ENCODE assay signal across 9 cellular contexts in genomic region chr2:240060977-240061591, GRCh38. TPM values are rescaled to one million over a fixed set of nuclear protein-coding genes. Genes with fewer than 3 reads are reported as not detected.
DNase-seq lines count a peak whose midpoint lies in the region; ATAC-seq and TF ChIP-seq lines count a peak whose summit lies in the region.
"Had no signal": no experiment of that assay in that cellular context is flagged by ENCODE, and none has a peak within 500 bp of the region (broad histone marks: within the 10 kb centered on the region; RNA-seq: fewer than 3 reads in every experiment).

No MANE protein-coding gene starts in this region.

- ATAC-seq in activated T-cell treated with anti-CD3 and anti-CD28 coated beads, Interleukin-2, amount 50 U/mL, for 4 hours = peak; percentile 55 to 72
- no peak for ATAC-seq in HG02840 (IDR thresholded peaks at IDR 0.05; ENCODE audit: low FRiP score, unreplicated experiment)

- DNase-seq in GM20000 (ENCODE audit: low spot score) (peak; percentile 54), NCI-H524 (lab: John Stamatoyannopoulos, UW) (peak; percentile 42 to 74), foreskin melanocyte (peak; percentile 48), pons (ENCODE audit: low spot score) (peak; percentile 89), GOT3 (lab: John Stamatoyannopoulos, UW) (no peak)
- DNase-seq in activated T-cell treated with anti-CD3 and anti-CD28 coated beads, Interleukin-2, amount 50 U/mL, for 4 hours = peak; percentile 38
- DNase-seq: right cardiac atrium had no signal

- TF ChIP-seq CTCF in C4-2B (conservative IDR thresholded peaks at IDR 0.05) (peak; percentile 80), GM20000 (IDR thresholded peaks at IDR 0.05; ENCODE audit: extremely low read depth, missing control alignments) (peak; percentile 40)

- no peaks in the 10 kb centered on the region for H3K4me1 Mint-ChIP-seq in activated T-cell treated with anti-CD3 and anti-CD28 coated beads, Interleukin-2, amount 50 U/mL, for 4 hours (ENCODE audit: low read depth)

- no peak overlapping the region for H3K4me3 Mint-ChIP-seq in activated T-cell treated with anti-CD3 and anti-CD28 coated beads, Interleukin-2, amount 50 U/mL, for 4 hours

- H3K27ac ChIP-seq in C4-2B = no peak overlapping the region

- no peaks in the 10 kb centered on the region for H3K9me3 Mint-ChIP-seq in activated T-cell treated with anti-CD3 and anti-CD28 coated beads, Interleukin-2, amount 50 U/mL, for 4 hours

- H3K36me3 Mint-ChIP-seq in activated T-cell treated with anti-CD3 and anti-CD28 coated beads, Interleukin-2, amount 50 U/mL, for 4 hours (ENCODE audit: insufficient read depth) = no peaks in the 10 kb centered on the region

- peaks cover 25% of the 10 kb centered on the region for H3K27me3 Mint-ChIP-seq in activated T-cell treated with anti-CD3 and anti-CD28 coated beads, Interleukin-2, amount 50 U/mL, for 4 hours (ENCODE audit: low read depth)

RNA-seq across cellular contexts. Expression of gene OR6B3, which starts 7.8 kb away (rescaled TPM):
- not detected for total RNA-seq in activated T-cell treated with anti-CD3 and anti-CD28 coated beads, Interleukin-2, amount 50 U/mL, for 4 hours
- total RNA-seq: right cardiac atrium had no signal

RNA-seq across cellular contexts. Expression of gene OR6B2, which starts 30.9 kb away (rescaled TPM):
- total RNA-seq in activated T-cell treated with anti-CD3 and anti-CD28 coated beads, Interleukin-2, amount 50 U/mL, for 4 hours = not detected
- total RNA-seq: right cardiac atrium had no signal

RNA-seq across cellular contexts. Expression of gene NDUFA10, which starts 35.9 kb away (rescaled TPM):
- total RNA-seq in activated T-cell treated with anti-CD3 and anti-CD28 coated beads, Interleukin-2, amount 50 U/mL, for 4 hours = 100 to 1,000 TPM; 122 to 128 (median 128) TPM
